ENCODE assay signal across 17 cellular contexts in genomic region chr15:34818531-34818930, GRCh38. TPM values are rescaled to one million over a fixed set of nuclear protein-coding genes. Genes with fewer than 3 reads are reported as not detected.
DNase-seq lines count a peak whose midpoint lies in the region; ATAC-seq and TF ChIP-seq lines count a peak whose summit lies in the region.
"Had no signal": no experiment of that assay in that cellular context is flagged by ENCODE, and none has a peak within 500 bp of the region (broad histone marks: within the 10 kb centered on the region; RNA-seq: fewer than 3 reads in every experiment).

No MANE protein-coding gene starts in this region.

- no peaks in the 10 kb centered on the region for H3K36me3 ChIP-seq in osteoblast (ENCODE audit: insufficient read depth, low read length)
- H3K36me3 ChIP-seq: SJCRH30 had no signal

- no peaks in the 10 kb centered on the region for H3K79me2 ChIP-seq in osteoblast (ENCODE audit: insufficient read depth, low read length)

- peaks cover 14% of the 10 kb centered on the region for H3K4me1 ChIP-seq in osteoblast (ENCODE audit: insufficient read depth, low read length)
- H3K4me1 ChIP-seq: SJCRH30 had no signal

- no peak overlapping the region for H2AFZ ChIP-seq in osteoblast (ENCODE audit: low read length)

- no peak overlapping the region for H3K4me3 ChIP-seq in osteoblast (ENCODE audit: insufficient read depth, low read length)
- H3K4me3 ChIP-seq: SJCRH30 had no signal

- H3K27me3 ChIP-seq in osteoblast (ENCODE audit: insufficient read depth, low read length): peaks cover 3% of the 10 kb centered on the region
- H3K27me3 ChIP-seq: SJCRH30 had no signal

- no peak for ATAC-seq in GM18868 (IDR thresholded peaks at IDR 0.05; ENCODE audit: unreplicated experiment)
- ATAC-seq: PC-3 had no signal

- H3K27ac ChIP-seq in angular gyrus (ENCODE audit: low read depth, low read length) (peak overlapping the region; percentile 43), osteoblast (ENCODE audit: low read depth, low read length) (peak overlapping the region; percentile 31)
- H3K27ac ChIP-seq: HL-60, SJCRH30 had no signal

- DNase-seq in AG20443 (ENCODE audit: low spot score) (peak; percentile 67), HCEC 1CT (peak; percentile 62), osteoblast (ENCODE audit: insufficient read length, low spot score, missing footprints) (no peak), NCI-H226 (no peak), NOMO-1 (lab: John Stamatoyannopoulos, UW; ENCODE audit: unreplicated experiment in 2 of 2) (no peak)
- DNase-seq: CD4-positive, alpha-beta T cell; H7; NCI-H187; NCI-H446 treated with DMSO at 0.1 percent for 48 hours; NCI-H748 treated with DMSO at 0.1 percent for 48 hours; PC-3; SJCRH30 had no signal

- no peak for TF ChIP-seq CTCF in osteoblast (IDR thresholded peaks at IDR 0.05; ENCODE audit: extremely low read depth, low read depth, low read length)

- H3K9me3 ChIP-seq in osteoblast (ENCODE audit: low read depth, low read length): no peaks in the 10 kb centered on the region
- H3K9me3 ChIP-seq: SJCRH30 had no signal

- H4K20me1 ChIP-seq in osteoblast (ENCODE audit: insufficient read depth, low read length): no peaks in the 10 kb centered on the region

- no peak overlapping the region for H3K4me2 ChIP-seq in osteoblast (ENCODE audit: insufficient read depth, low read length)

RNA-seq across cellular contexts. Expression of gene ACTC1, which starts 23.2 kb away (rescaled TPM):
- not detected in 2 replicates for total RNA-seq in osteoblast
- total RNA-seq: A673; B cell; CD4-positive, alpha-beta T cell; PC-3 had no signal

Comparison
In these comparisons a context has a peak if more than half of its experiments do, and no peak if none do; other contexts are left out.
1. DNase-seq: peak in AG20443 (single experiment) and HCEC 1CT (single experiment); none in osteoblast (single experiment), NCI-H226 (single experiment) and NOMO-1 (0 of 2).